Comparison of ENCODE assay signal across 7 cellular contexts in the genomic region with DNA sequence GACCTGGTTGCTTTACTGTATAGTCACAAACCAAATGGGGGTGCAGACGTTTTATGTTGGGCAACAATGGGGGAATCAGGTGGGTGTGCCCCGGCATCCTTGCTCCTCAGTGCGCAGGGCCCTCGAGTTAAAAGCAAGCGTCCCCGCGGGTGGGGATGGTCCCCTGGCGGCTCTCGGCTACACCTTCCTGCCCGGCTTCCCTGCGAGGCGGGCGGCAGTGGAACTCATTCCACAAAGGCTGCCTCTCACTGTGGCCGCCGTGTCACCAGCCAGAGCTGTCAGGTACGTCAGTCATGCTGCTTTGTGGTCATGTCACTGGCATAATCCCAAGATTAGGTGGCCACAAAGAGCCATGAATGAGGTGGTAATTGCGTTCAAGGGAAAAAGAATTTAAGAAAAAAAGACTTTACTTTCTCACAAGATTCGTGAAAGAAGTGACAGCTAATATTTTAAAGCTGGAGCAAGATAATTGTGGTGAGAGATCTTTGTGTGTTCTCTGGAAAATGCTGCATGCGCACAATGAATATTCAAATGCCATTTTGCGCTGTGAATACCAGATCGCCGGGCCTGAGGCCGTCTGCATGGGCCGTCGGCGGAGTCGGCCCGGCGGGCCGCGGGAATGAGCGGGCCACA.
DNase-seq lines count a peak whose midpoint lies in the region; ATAC-seq and TF ChIP-seq lines count a peak whose summit lies in the region.

No MANE protein-coding gene starts in this region.

- no peak overlapping the region for H4K91ac ChIP-seq in mesenchymal stem cell (ENCODE audit: low read length)

- H2AK5ac ChIP-seq in mesenchymal stem cell (ENCODE audit: low read length, severe bottlenecking), result no peak overlapping the region

- no peak overlapping the region for H2BK120ac ChIP-seq in mesenchymal stem cell (ENCODE audit: low read depth, low read length)

- no peak overlapping the region for H2AFZ ChIP-seq in mesenchymal stem cell (ENCODE audit: low read depth, low read length)

- H3K9ac ChIP-seq in mesenchymal stem cell (ENCODE audit: low read length), result peak overlapping the region; percentile 90

- ATAC-seq in GM18519 (IDR thresholded peaks at IDR 0.05; ENCODE audit: low FRiP score, unreplicated experiment), result no peak

- H3K4me1 ChIP-seq in mesenchymal stem cell (ENCODE audit: control insufficient read depth, insufficient read depth, low read depth, low read length) (peaks cover 4% of the 10 kb centered on the region), tibial artery (peaks cover 0 to 23% (median 9%) of the 10 kb centered on the region in 4 donors)

- no peak overlapping the region for H4K8ac ChIP-seq in mesenchymal stem cell (ENCODE audit: low read length)

- H3K18ac ChIP-seq in mesenchymal stem cell (ENCODE audit: low read depth in 1 of 2, low read length in 2 of 2), result no peak overlapping the region

- no peak overlapping the region for H3K4me2 ChIP-seq in mesenchymal stem cell (ENCODE audit: low read length, poor library complexity, severe bottlenecking)

- no peak overlapping the region for H2BK15ac ChIP-seq in mesenchymal stem cell (ENCODE audit: low read depth, poor library complexity, severe bottlenecking)

- H3K14ac ChIP-seq in mesenchymal stem cell (ENCODE audit: low read length in 2 of 2), result no peak overlapping the region

- H3K23ac ChIP-seq in mesenchymal stem cell (ENCODE audit: low read length in 2 of 2), result no peak overlapping the region

- H3K9me3 ChIP-seq in mesenchymal stem cell (ENCODE audit: control insufficient read depth, low read length), result no peaks in the 10 kb centered on the region
- no peaks in the 10 kb centered on the region for H3K9me3 ChIP-seq in tibial artery

- H3K79me1 ChIP-seq in mesenchymal stem cell (replicated peaks; ENCODE audit: low read length, poor library complexity, severe bottlenecking), result no peaks in the 10 kb centered on the region

- peak; percentile 14 for DNase-seq in NCI-H146 treated with DMSO at 0.1 percent for 48 hours (lab: John Stamatoyannopoulos, UW; ENCODE audit: unreplicated experiment)
- peak; percentile 94 for DNase-seq in astrocyte of the hippocampus (ENCODE audit: low read depth, low spot score)
- no peak for DNase-seq in mesenchymal stem cell
- DNase-seq in tibial artery, result no peak
- no peak for DNase-seq in DMS153 treated with DMSO at 0.1 percent for 48 hours (lab: John Stamatoyannopoulos, UW; ENCODE audit: unreplicated experiment)

- H3K36me3 ChIP-seq in mesenchymal stem cell (ENCODE audit: control insufficient read depth in 1 of 2, insufficient read depth in 2 of 2, low read depth in 1 of 2, low read length in 2 of 2) (peaks cover 0 to 9% of the 10 kb centered on the region in 2 experiments), tibial artery (no peaks in the 10 kb centered on the region)

- H3K27me3 ChIP-seq in mesenchymal stem cell (ENCODE audit: control insufficient read depth in 1 of 2, insufficient read depth in 1 of 2, low read length in 2 of 2), result no peaks in the 10 kb centered on the region
- no peaks in the 10 kb centered on the region for H3K27me3 ChIP-seq in tibial artery

- no peak overlapping the region for H2BK12ac ChIP-seq in mesenchymal stem cell (ENCODE audit: low read length in 2 of 2)

- H3K27ac ChIP-seq in mesenchymal stem cell (ENCODE audit: low read length, poor library complexity, severe bottlenecking), result no peak overlapping the region
- peak overlapping the region in 1 of 2 donors; percentile 61 for H3K27ac ChIP-seq in tibial artery

- H3K4me3 ChIP-seq in mesenchymal stem cell (ENCODE audit: insufficient read depth in 1 of 2, low read depth in 1 of 2, low read length in 2 of 2) (peak overlapping the region in 1 of 2 experiments; percentile 83), tibial artery (peak overlapping the region; percentile 50 to 61)

- no peak overlapping the region for H2BK5ac ChIP-seq in mesenchymal stem cell (ENCODE audit: low read depth, low read length, poor library complexity, severe bottlenecking)

- peak; percentile 4 for TF ChIP-seq POLR2A in GM19193 (IDR thresholded peaks at IDR 0.05; ENCODE audit: extremely low read depth, insufficient read depth, insufficient read length)

- WGBS in mesenchymal stem cell, result 93% methylated on average over 32 of the region's 32 CpGs

- intact Hi-C loops in tibial artery (cut with DNase I; ENCODE audit: low total_unique reads), result no loop called here

- TF ChIP-seq CTCF in tibial artery (IDR thresholded peaks at IDR 0.05), result no peak

- H3K4ac ChIP-seq in mesenchymal stem cell (ENCODE audit: low read depth in 1 of 2, low read length in 2 of 2), result no peak overlapping the region

Comparison
In these comparisons a context has a peak if more than half of its experiments do, and no peak if none do; other contexts are left out.
1. DNase-seq: peak in NCI-H146 treated with DMSO at 0.1 percent for 48 hours (single experiment) and astrocyte of the hippocampus (single experiment); none in mesenchymal stem cell (single experiment), tibial artery (0 of 2) and DMS153 treated with DMSO at 0.1 percent for 48 hours (single experiment).